In genomic region chr15:75578948-75579908, GRCh38 we compare ENCODE assay signal across 8 cellular contexts. TPM values are rescaled to one million over a fixed set of nuclear protein-coding genes. Genes with fewer than 3 reads are reported as not detected.
DNase-seq lines count a peak whose midpoint lies in the region; ATAC-seq, FAIRE-seq and TF ChIP-seq lines count a peak whose summit lies in the region.

Gene PTPN9 (minus strand): TSS chr15:75579315. CDS start chr15:75578776, 539 bp downstream.

- ATAC-seq in GM21723 (IDR thresholded peaks at IDR 0.05; ENCODE audit: unreplicated experiment) (peak; percentile 56), pancreas (peak; percentile 86 to 90 (median 88))

- DNase-seq in D341Med (ENCODE audit: low spot score) (peak; percentile 89), MV-4-11 (lab: John Stamatoyannopoulos, UW) (peak; percentile 63), SW480 (ENCODE audit: low spot score) (peak; percentile 65), cardiac muscle cell (ENCODE audit: low read depth in 1 of 2, low spot score in 1 of 2) (peak; percentile 85 to 91), pancreas (peak; percentile 65 to 89 (median 74))
- DNase-seq in activated naive CD8-positive, alpha-beta T cell treated with anti-CD3 and anti-CD28 coated beads, Interleukin-2, amount 50 U/mL, for 16 hours (ENCODE audit: low read depth, low spot score): peak; percentile 51

- H3K27ac ChIP-seq in cardiac muscle cell (peak within 1 kb of the TSS; percentile 80), pancreas (peak within 1 kb of the TSS; percentile 61 to 83 (median 78)), thymus (ENCODE audit: low read depth) (peak within 1 kb of the TSS; percentile 70)

- H3K4me3 ChIP-seq in cardiac muscle cell: peak within 1 kb of the TSS; percentile 79
- H3K4me3 ChIP-seq in pancreas: peak within 1 kb of the TSS; percentile 75 to 96 (median 94)
- H3K4me3 ChIP-seq in thymus (ENCODE audit: low read length): peak within 1 kb of the TSS; percentile 95

- intact Hi-C loops in pancreas (cut with DNase I): no loop called here

- no peaks in the 10 kb centered on the region for H3K27me3 ChIP-seq in cardiac muscle cell
- no peaks in the 10 kb centered on the region for H3K27me3 ChIP-seq in pancreas
- H3K27me3 ChIP-seq in thymus (ENCODE audit: control insufficient read depth, insufficient read depth): no peaks in the 10 kb centered on the region

- H3K9me3 ChIP-seq in cardiac muscle cell (ENCODE audit: low read depth): no peaks in the 10 kb centered on the region
- H3K9me3 ChIP-seq in pancreas: no peaks in the 10 kb centered on the region
- H3K9me3 ChIP-seq in thymus (ENCODE audit: control insufficient read depth): no peaks in the 10 kb centered on the region

- 0 to 1% methylated on average over 61 to 77 of the region's 77 CpGs for WGBS in pancreas, 2 donors
- WGBS in thymus: under 1% methylated on average over 77 of the region's 77 CpGs

- peaks cover 7% of the 10 kb centered on the region for H3K4me1 ChIP-seq in cardiac muscle cell (ENCODE audit: low read depth)
- H3K4me1 ChIP-seq in pancreas: peaks cover 5 to 11% (median 9%) of the 10 kb centered on the region in 3 donors
- peaks cover 10% of the 10 kb centered on the region for H3K4me1 ChIP-seq in thymus (ENCODE audit: control insufficient read depth, insufficient read depth, low read length)

- no peaks in the 10 kb centered on the region for H3K36me3 ChIP-seq in cardiac muscle cell
- H3K36me3 ChIP-seq in pancreas: no peaks in the 10 kb centered on the region
- H3K36me3 ChIP-seq in thymus (ENCODE audit: control insufficient read depth, insufficient read depth): no peaks in the 10 kb centered on the region

- TF ChIP-seq CTCF in cardiac muscle cell (IDR thresholded peaks at IDR 0.05; ENCODE audit: low read depth, low read length): peak; percentile 38
- peak in 3 of 4 donors; percentile 5 to 14 (median 10) for TF ChIP-seq CTCF in pancreas (IDR thresholded peaks at IDR 0.05)

- FAIRE-seq in pancreas (lab: Jason Lieb, UNC): no peak

RNA-seq across cellular contexts. Expression of gene PTPN9, which starts in this region (rescaled TPM):
- total RNA-seq in cardiac muscle cell (24.3 and 26.7 TPM in 2 replicates), pancreas (10 to 100 TPM in 2 of 6 donors, 1 to 10 TPM in 4; 5.8 to 16.8 (median 8.9) TPM)
- polyA plus RNA-seq in cardiac muscle cell (29.2 and 37.3 TPM in 2 replicates), pancreas (1 to 10 TPM; 3.3 to 5.7 TPM), thymus (12.3 TPM)

Comparison
In these comparisons a context has a peak if more than half of its experiments do, and no peak if none do; other contexts are left out.
1. Peak in every context shown above with its lines: DNase-seq, ATAC-seq, H3K4me3 ChIP-seq and H3K27ac ChIP-seq.